ENCODE assay signal across 8 cellular contexts in genomic region chr6:153032255-153032882, GRCh38. TPM values are rescaled to one million over a fixed set of nuclear protein-coding genes. Genes with fewer than 3 reads are reported as not detected.
DNase-seq lines count a peak whose midpoint lies in the region; ATAC-seq and TF ChIP-seq lines count a peak whose summit lies in the region.

No MANE protein-coding gene starts in this region.

- H3K4me2 ChIP-seq in KMS-11 = no peak overlapping the region

- H2AFZ ChIP-seq in KMS-11 (ENCODE audit: low read depth) = no peak overlapping the region

- no peaks in the 10 kb centered on the region for H3K79me2 ChIP-seq in KMS-11 (ENCODE audit: insufficient read depth, low read depth)

- DNase-seq in EH (ENCODE audit: low read depth) (peak; percentile 53), amniotic epithelial cell (ENCODE audit: low read depth) (peak; percentile 70), kidney tubule cell (ENCODE audit: low spot score) (peak; percentile 55), NCI-H1436 (lab: John Stamatoyannopoulos, UW) (no peak), UCSD-AML1 (lab: John Stamatoyannopoulos, UW; ENCODE audit: unreplicated experiment) (no peak)
- DNase-seq in stimulated activated CD4-positive, alpha-beta T cell treated with anti-CD3 and anti-CD28 coated beads, Interleukin-4, amount 100 ng/mL, for 1 hour = no peak
- no peak for DNase-seq in activated T-cell treated with anti-CD3 and anti-CD28 coated beads, Interleukin-2, amount 50 U/mL, for 72 hours

- ATAC-seq in activated T-cell treated with anti-CD3 and anti-CD28 coated beads, Interleukin-2, amount 50 U/mL, for 72 hours (replicated peaks in 1 of 2) = no peak

- H3K27me3 Mint-ChIP-seq in activated T-cell treated with anti-CD3 and anti-CD28 coated beads, Interleukin-2, amount 50 U/mL, for 72 hours (ENCODE audit: low read depth) = peaks cover 24% of the 10 kb centered on the region

- no peaks in the 10 kb centered on the region for H3K27me3 ChIP-seq in KMS-11 (ENCODE audit: insufficient read depth, low read depth)

- H3K4me1 ChIP-seq in KMS-11 (ENCODE audit: low read depth, poor library complexity, severe bottlenecking) = no peaks in the 10 kb centered on the region

- no peak overlapping the region for H3K9ac ChIP-seq in KMS-11

- H3K27ac ChIP-seq in KMS-11 = no peak overlapping the region

- H3K27ac Mint-ChIP-seq in activated T-cell treated with anti-CD3 and anti-CD28 coated beads, Interleukin-2, amount 50 U/mL, for 72 hours = no peak overlapping the region

- no peaks in the 10 kb centered on the region for H3K36me3 ChIP-seq in KMS-11 (ENCODE audit: insufficient read depth)

- no peak overlapping the region for H3K4me3 Mint-ChIP-seq in activated T-cell treated with anti-CD3 and anti-CD28 coated beads, Interleukin-2, amount 50 U/mL, for 72 hours

- no peaks in the 10 kb centered on the region for H3K4me1 Mint-ChIP-seq in activated T-cell treated with anti-CD3 and anti-CD28 coated beads, Interleukin-2, amount 50 U/mL, for 72 hours (ENCODE audit: low read depth)

- no peaks in the 10 kb centered on the region for H3K36me3 Mint-ChIP-seq in activated T-cell treated with anti-CD3 and anti-CD28 coated beads, Interleukin-2, amount 50 U/mL, for 72 hours (ENCODE audit: insufficient read depth in 2 of 2)

- H3K4me3 ChIP-seq in KMS-11 (IDR thresholded peaks at IDR 0.05; ENCODE audit: insufficient read depth, low read depth, low read length) = no peak overlapping the region

- TF ChIP-seq CTCF in KMS-11 (conservative IDR thresholded peaks at IDR 0.05; ENCODE audit: low read depth, low read length) = peak; percentile 64

- H4K20me1 ChIP-seq in KMS-11 (ENCODE audit: insufficient read depth) = no peaks in the 10 kb centered on the region

- no peaks in the 10 kb centered on the region for H3K9me3 Mint-ChIP-seq in activated T-cell treated with anti-CD3 and anti-CD28 coated beads, Interleukin-2, amount 50 U/mL, for 72 hours

RNA-seq across cellular contexts. Expression of gene MTRF1L, which starts 29.9 kb away (rescaled TPM):
- 10 to 100 TPM; 13.8 to 21.1 TPM for total RNA-seq in activated T-cell treated with anti-CD3 and anti-CD28 coated beads, Interleukin-2, amount 50 U/mL, for 72 hours

RNA-seq across cellular contexts. Expression of gene FBXO5, which starts 49.5 kb away (rescaled TPM):
- 10 to 100 TPM; 40.8 to 41.4 TPM for total RNA-seq in activated T-cell treated with anti-CD3 and anti-CD28 coated beads, Interleukin-2, amount 50 U/mL, for 72 hours

Comparison
In these comparisons a context has a peak if more than half of its experiments do, and no peak if none do; other contexts are left out.
1. DNase-seq: peak in EH (single experiment), amniotic epithelial cell (single experiment) and kidney tubule cell (single experiment); none in NCI-H1436 (single experiment), stimulated activated CD4-positive, alpha-beta T cell treated with anti-CD3 and anti-CD28 coated beads, Interleukin-4, amount 100 ng/mL, for 1 hour (single experiment), activated T-cell treated with anti-CD3 and anti-CD28 coated beads, Interleukin-2, amount 50 U/mL, for 72 hours (0 of 2) and UCSD-AML1 (single experiment).